Comparison of ENCODE assay signal across 13 cellular contexts in the genomic region with DNA sequence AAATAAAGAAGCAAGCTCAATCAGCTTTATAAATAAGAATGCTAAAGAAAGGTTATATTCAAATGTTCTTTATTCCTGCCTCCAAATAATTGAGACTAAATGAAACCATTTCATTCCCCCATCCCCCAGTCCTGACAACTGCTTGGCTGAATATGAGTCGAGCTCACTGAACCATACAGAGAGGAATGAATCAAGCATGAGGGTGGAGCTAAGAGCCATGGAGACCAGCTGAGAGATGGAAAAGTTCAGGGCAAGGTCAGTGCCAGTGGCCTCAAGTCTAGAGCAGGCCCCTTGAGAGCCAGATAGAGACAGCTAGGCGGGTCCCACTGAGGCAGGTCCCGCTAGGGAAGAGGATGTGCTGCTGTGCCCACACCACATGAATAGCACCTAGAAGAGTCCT.
A peak's percentile ranks its signal among the peaks of the same experiment; 100 is the strongest.
DNase-seq lines count a peak whose midpoint lies in the region; ATAC-seq and TF ChIP-seq lines count a peak whose summit lies in the region.
"Had no signal": no experiment of that assay in that cellular context is flagged by ENCODE, and none has a peak within 500 bp of the region (broad histone marks: within the 10 kb centered on the region; RNA-seq: fewer than 3 reads in every experiment).

No MANE protein-coding gene starts in this region.

- H3K36me3 Mint-ChIP-seq in glutamatergic neuron (ENCODE audit: unreplicated experiment) = peaks cover 6% of the 10 kb centered on the region
- H3K36me3 Mint-ChIP-seq: brain, CD14-positive monocyte had no signal

- no peak overlapping the region for H3K4me3 Mint-ChIP-seq in glutamatergic neuron (ENCODE audit: unreplicated experiment)
- H3K4me3 Mint-ChIP-seq: CD14-positive monocyte, IgD-negative memory B cell had no signal

- no peak overlapping the region for H3K27ac Mint-ChIP-seq in glutamatergic neuron (ENCODE audit: unreplicated experiment)
- H3K27ac Mint-ChIP-seq: CD14-positive monocyte had no signal

- no peak for TF ChIP-seq CTCF in glutamatergic neuron (IDR thresholded peaks at IDR 0.05; ENCODE audit: partially characterized antibody, unreplicated experiment)

- intact Hi-C loops in posterior vena cava (cut with DNase I) = no loop called here

- H3K9me3 Mint-ChIP-seq in glutamatergic neuron (ENCODE audit: unreplicated experiment) = no peaks in the 10 kb centered on the region
- H3K9me3 Mint-ChIP-seq: brain had no signal

- H3K27me3 Mint-ChIP-seq in glutamatergic neuron (ENCODE audit: unreplicated experiment) = peaks cover 5% of the 10 kb centered on the region
- H3K27me3 Mint-ChIP-seq: brain, IgD-negative memory B cell had no signal

- no peak for ATAC-seq in HG02571 (IDR thresholded peaks at IDR 0.05; ENCODE audit: unreplicated experiment)

- peaks cover 5% of the 10 kb centered on the region for H3K4me1 Mint-ChIP-seq in glutamatergic neuron (ENCODE audit: low read depth, unreplicated experiment)
- H3K4me1 Mint-ChIP-seq: CD14-positive monocyte, IgD-negative memory B cell had no signal

- peak; percentile 11 for DNase-seq in A172 (ENCODE audit: low spot score)
- peak; percentile 39 for DNase-seq in GM04504 (ENCODE audit: low read depth)
- peak; percentile 3 for DNase-seq in RPMI7951 (ENCODE audit: low read depth)
- peak; percentile 30 for DNase-seq in fibroblast of the conjunctiva (ENCODE audit: low read depth)
- no peak for DNase-seq in glutamatergic neuron
- DNase-seq in midbrain (lab: John Stamatoyannopoulos, UW) = no peak
- no peak for DNase-seq in posterior vena cava (ENCODE audit: low spot score)
- DNase-seq: activated CD4-positive, alpha-beta T cell treated with anti-CD3 and anti-CD28 coated beads, Interleukin-2, amount 50 U/mL, for 48 hours; Right ventricle myocardium superior had no signal

Comparison
In these comparisons a context has a peak if more than half of its experiments do, and no peak if none do; other contexts are left out.
1. DNase-seq: peak in A172 (single experiment), GM04504 (single experiment), RPMI7951 (single experiment) and fibroblast of the conjunctiva (single experiment); none in glutamatergic neuron (single experiment), midbrain (single experiment) and posterior vena cava (single experiment).